ENCODE assay signal across 21 cellular contexts in genomic region chr13:44176173-44176572, GRCh38.
"Had no signal": no experiment of that assay in that cellular context is flagged by ENCODE, and none has a peak within 500 bp of the region (broad histone marks: within the 10 kb centered on the region; RNA-seq: fewer than 3 reads in every experiment).

No MANE protein-coding gene starts in this region.

- H3K27me3 ChIP-seq: esophagus squamous epithelium, left lung, right lobe of liver, spleen had no signal

- H3K27me3 Mint-ChIP-seq: stimulated activated naive CD8-positive, alpha-beta T cell treated with anti-CD3 and anti-CD28 coated beads, Interleukin-15, amount 100 ng/mL, for 72 hours had no signal

- DNase-seq: effector memory CD4-positive, alpha-beta T cell; esophagus squamous epithelium; foreskin fibroblast; immature natural killer cell; left lung; mesendoderm; naive thymus-derived CD4-positive, alpha-beta T cell; retina; right lobe of liver; spleen; stimulated activated CD4-positive, alpha-beta T cell treated with anti-CD3 and anti-CD28 coated beads, Interleukin-15, amount 100 ng/mL, for 24 hours; stimulated activated CD4-positive, alpha-beta T cell treated with anti-CD3 and anti-CD28 coated beads, Interleukin-1b, Interleukin-23, amount 100 ng/mL, for 48 hours; stimulated activated CD4-positive, alpha-beta T cell treated with anti-CD3 and anti-CD28 coated beads, Interleukin-4, amount 100 ng/mL, for 4 hours; stimulated activated naive B cell treated with anti-CD40 and anti-IgM and Interleukin-4, amounts not matched to agents 10 μg/mL and 1 μg/mL and 100 μg/mL, for 72 hours; stimulated activated naive CD8-positive, alpha-beta T cell treated with anti-CD3 and anti-CD28 coated beads, Interleukin-15, amount 100 ng/mL, for 72 hours; substantia nigra; trophoblast cell had no signal

- H3K4me3 ChIP-seq: esophagus squamous epithelium, left lung, lung, right lobe of liver, spleen, thoracic aorta had no signal

- H3K4me3 Mint-ChIP-seq: central memory CD8-positive, alpha-beta T cell; immature natural killer cell; naive thymus-derived CD4-positive, alpha-beta T cell; stimulated activated naive B cell treated with anti-CD40 and anti-IgM and Interleukin-4, amounts not matched to agents 10 μg/mL and 1 μg/mL and 100 μg/mL, for 72 hours; stimulated activated naive CD8-positive, alpha-beta T cell treated with anti-CD3 and anti-CD28 coated beads, Interleukin-15, amount 100 ng/mL, for 72 hours had no signal

- H3K9me3 ChIP-seq: esophagus squamous epithelium, left lung, right lobe of liver, spleen, thoracic aorta had no signal

- H3K27ac ChIP-seq: epithelial cell of prostate, esophagus squamous epithelium, left lung, right lobe of liver, spleen, thoracic aorta had no signal

- H3K36me3 Mint-ChIP-seq: naive thymus-derived CD4-positive, alpha-beta T cell; stimulated activated naive B cell treated with anti-CD40 and anti-IgM and Interleukin-4, amounts not matched to agents 10 μg/mL and 1 μg/mL and 100 μg/mL, for 72 hours had no signal

- H3K9me3 Mint-ChIP-seq: central memory CD8-positive, alpha-beta T cell; immature natural killer cell; naive thymus-derived CD4-positive, alpha-beta T cell; stimulated activated naive B cell treated with anti-CD40 and anti-IgM and Interleukin-4, amounts not matched to agents 10 μg/mL and 1 μg/mL and 100 μg/mL, for 72 hours; stimulated activated naive CD8-positive, alpha-beta T cell treated with anti-CD3 and anti-CD28 coated beads, Interleukin-15, amount 100 ng/mL, for 72 hours had no signal

- H3K36me3 ChIP-seq: esophagus squamous epithelium, left lung, right lobe of liver, spleen, thoracic aorta had no signal

- ATAC-seq: left lung; naive thymus-derived CD4-positive, alpha-beta T cell; right lobe of liver; stimulated activated naive B cell treated with anti-CD40 and anti-IgM and Interleukin-4, amounts not matched to agents 10 μg/mL and 1 μg/mL and 100 μg/mL, for 72 hours; stimulated activated naive CD8-positive, alpha-beta T cell treated with anti-CD3 and anti-CD28 coated beads, Interleukin-15, amount 100 ng/mL, for 72 hours had no signal

- H3K4me1 Mint-ChIP-seq: central memory CD8-positive, alpha-beta T cell; immature natural killer cell; naive thymus-derived CD4-positive, alpha-beta T cell; stimulated activated naive B cell treated with anti-CD40 and anti-IgM and Interleukin-4, amounts not matched to agents 10 μg/mL and 1 μg/mL and 100 μg/mL, for 72 hours; stimulated activated naive CD8-positive, alpha-beta T cell treated with anti-CD3 and anti-CD28 coated beads, Interleukin-15, amount 100 ng/mL, for 72 hours had no signal

- H3K27ac Mint-ChIP-seq: immature natural killer cell; stimulated activated naive B cell treated with anti-CD40 and anti-IgM and Interleukin-4, amounts not matched to agents 10 μg/mL and 1 μg/mL and 100 μg/mL, for 72 hours had no signal

- H3K4me1 ChIP-seq: left lung, right lobe of liver, spleen had no signal
